8 cellular contexts compared by ENCODE assay signal in the genomic region with DNA sequence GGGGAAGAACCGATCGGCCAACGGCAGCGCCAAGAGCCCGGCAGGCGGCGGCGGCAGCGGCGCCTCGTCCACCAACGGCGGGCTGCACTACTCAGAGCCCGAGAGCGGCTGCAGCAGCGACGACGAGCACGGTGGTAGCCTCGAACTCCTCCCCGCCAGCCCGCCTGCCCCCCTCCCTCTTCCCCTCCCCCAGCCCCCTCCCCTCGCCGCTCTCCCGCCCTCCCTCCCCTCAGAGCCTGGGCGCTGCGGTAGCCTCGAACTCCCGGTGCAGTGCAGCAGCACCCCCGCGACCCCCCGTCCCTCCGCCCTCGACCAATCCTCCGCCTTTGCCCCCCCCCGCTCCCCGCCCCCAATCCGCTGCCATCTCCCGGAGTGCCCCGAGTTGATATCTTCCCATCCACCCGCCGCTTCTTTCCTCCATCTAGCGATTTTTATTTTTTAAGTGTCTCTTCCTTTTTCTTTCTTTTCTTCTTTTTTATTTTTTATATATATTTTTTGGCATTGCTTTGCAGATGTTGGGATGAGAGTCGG. TPM values are rescaled to one million over a fixed set of nuclear protein-coding genes. Genes with fewer than 3 reads are reported as not detected.
A peak's percentile ranks its signal among the peaks of the same experiment; 100 is the strongest.
DNase-seq lines count a peak whose midpoint lies in the region; ATAC-seq lines count a peak whose summit lies in the region.

No MANE protein-coding gene starts in this region.

- peaks cover 14% of the 10 kb centered on the region for H3K4me1 Mint-ChIP-seq in T-helper 2 cell treated with Interferon-gamma antibody and Interleukin-4, amounts not matched to agents 5 μg/mL and 100 μg/mL, for 36 hours (ENCODE audit: low read depth)
- peaks cover 19% of the 10 kb centered on the region for H3K4me1 Mint-ChIP-seq in stimulated activated effector memory CD8-positive, alpha-beta T cell treated with anti-CD3 and anti-CD28 coated beads, Interleukin-12 subunit alpha, Interleukin-12 subunit beta, amount 100 ng/mL, for 72 hours

- no peaks in the 10 kb centered on the region for H3K27me3 Mint-ChIP-seq in T-helper 2 cell treated with Interferon-gamma antibody and Interleukin-4, amounts not matched to agents 5 μg/mL and 100 μg/mL, for 36 hours (ENCODE audit: low read depth)

- H3K27ac Mint-ChIP-seq in T-helper 2 cell treated with Interferon-gamma antibody and Interleukin-4, amounts not matched to agents 5 μg/mL and 100 μg/mL, for 36 hours, result peak overlapping the region; percentile 90
- H3K27ac Mint-ChIP-seq in stimulated activated effector memory CD8-positive, alpha-beta T cell treated with anti-CD3 and anti-CD28 coated beads, Interleukin-12 subunit alpha, Interleukin-12 subunit beta, amount 100 ng/mL, for 72 hours, result peak overlapping the region; percentile 98

- peaks cover 15 to 19% of the 10 kb centered on the region in 2 donors for H3K4me1 ChIP-seq in duodenal mucosa (ENCODE audit: control insufficient read depth in 1 of 2, insufficient read depth in 2 of 2, low read length in 2 of 2)

- no peaks in the 10 kb centered on the region for H3K9me3 Mint-ChIP-seq in T-helper 2 cell treated with Interferon-gamma antibody and Interleukin-4, amounts not matched to agents 5 μg/mL and 100 μg/mL, for 36 hours
- H3K9me3 Mint-ChIP-seq in stimulated activated effector memory CD8-positive, alpha-beta T cell treated with anti-CD3 and anti-CD28 coated beads, Interleukin-12 subunit alpha, Interleukin-12 subunit beta, amount 100 ng/mL, for 72 hours, result no peaks in the 10 kb centered on the region

- H3K27ac ChIP-seq in duodenal mucosa (ENCODE audit: low read depth, low read length), result peak overlapping the region; percentile 96

- no peaks in the 10 kb centered on the region for H3K36me3 ChIP-seq in duodenal mucosa (ENCODE audit: control insufficient read depth in 1 of 2, insufficient read depth in 2 of 2, low read length in 2 of 2)

- H3K27me3 ChIP-seq in duodenal mucosa (ENCODE audit: control insufficient read depth in 1 of 2, insufficient read depth in 2 of 2, low read length in 2 of 2), result no peaks in the 10 kb centered on the region

- H3K4me3 Mint-ChIP-seq in T-helper 2 cell treated with Interferon-gamma antibody and Interleukin-4, amounts not matched to agents 5 μg/mL and 100 μg/mL, for 36 hours, result peak overlapping the region; percentile 90
- peak overlapping the region; percentile 94 for H3K4me3 Mint-ChIP-seq in stimulated activated effector memory CD8-positive, alpha-beta T cell treated with anti-CD3 and anti-CD28 coated beads, Interleukin-12 subunit alpha, Interleukin-12 subunit beta, amount 100 ng/mL, for 72 hours

- DNase-seq in AG08396 (ENCODE audit: low spot score) (peak; percentile 62), HuH-7.5 (ENCODE audit: low spot score) (peak; percentile 22), lung microvascular endothelial cell (ENCODE audit: low read depth in 2 of 2) (peak; percentile 58 to 71)
- no peak for DNase-seq in T-helper 2 cell treated with Interferon-gamma antibody and Interleukin-4, amounts not matched to agents 5 μg/mL and 100 μg/mL, for 36 hours (ENCODE audit: low spot score)
- no peak for DNase-seq in stimulated activated effector memory CD8-positive, alpha-beta T cell treated with anti-CD3 and anti-CD28 coated beads, Interleukin-12 subunit alpha, Interleukin-12 subunit beta, amount 100 ng/mL, for 72 hours (ENCODE audit: low spot score in 2 of 2)

- peak overlapping the region; percentile 57 to 94 for H3K9ac ChIP-seq in duodenal mucosa (ENCODE audit: low read depth in 1 of 2, low read length in 2 of 2)

- peak overlapping the region; percentile 84 to 96 for H3K4me3 ChIP-seq in duodenal mucosa (ENCODE audit: low read depth in 1 of 2, low read length in 2 of 2)

- no peaks in the 10 kb centered on the region for H3K9me3 ChIP-seq in duodenal mucosa (ENCODE audit: control insufficient read depth in 1 of 2, low read length in 2 of 2)

- H3K36me3 Mint-ChIP-seq in T-helper 2 cell treated with Interferon-gamma antibody and Interleukin-4, amounts not matched to agents 5 μg/mL and 100 μg/mL, for 36 hours (ENCODE audit: low read depth), result peaks cover 18% of the 10 kb centered on the region
- H3K36me3 Mint-ChIP-seq in stimulated activated effector memory CD8-positive, alpha-beta T cell treated with anti-CD3 and anti-CD28 coated beads, Interleukin-12 subunit alpha, Interleukin-12 subunit beta, amount 100 ng/mL, for 72 hours, result peaks cover 52% of the 10 kb centered on the region

- ATAC-seq in GM18498 (IDR thresholded peaks at IDR 0.05; ENCODE audit: unreplicated experiment) (peak; percentile 16), GM18870 (IDR thresholded peaks at IDR 0.05; ENCODE audit: unreplicated experiment) (no peak)
- peak; percentile 54 for ATAC-seq in stimulated activated effector memory CD8-positive, alpha-beta T cell treated with anti-CD3 and anti-CD28 coated beads, Interleukin-12 subunit alpha, Interleukin-12 subunit beta, amount 100 ng/mL, for 72 hours

RNA-seq across cellular contexts. Expression of a gene that starts 0.5 kb away (rescaled TPM):
- 6.8 and 8.9 TPM in 2 replicates for total RNA-seq in lung microvascular endothelial cell

Comparison
In these comparisons a context has a peak if more than half of its experiments do, and no peak if none do; other contexts are left out.
1. DNase-seq: peak in AG08396 (single experiment), HuH-7.5 (single experiment) and lung microvascular endothelial cell (2 of 2); none in T-helper 2 cell treated with Interferon-gamma antibody and Interleukin-4, amounts not matched to agents 5 μg/mL and 100 μg/mL, for 36 hours (single experiment) and stimulated activated effector memory CD8-positive, alpha-beta T cell treated with anti-CD3 and anti-CD28 coated beads, Interleukin-12 subunit alpha, Interleukin-12 subunit beta, amount 100 ng/mL, for 72 hours (0 of 2).